ENCODE assay signal across 9 cellular contexts in the genomic region with DNA sequence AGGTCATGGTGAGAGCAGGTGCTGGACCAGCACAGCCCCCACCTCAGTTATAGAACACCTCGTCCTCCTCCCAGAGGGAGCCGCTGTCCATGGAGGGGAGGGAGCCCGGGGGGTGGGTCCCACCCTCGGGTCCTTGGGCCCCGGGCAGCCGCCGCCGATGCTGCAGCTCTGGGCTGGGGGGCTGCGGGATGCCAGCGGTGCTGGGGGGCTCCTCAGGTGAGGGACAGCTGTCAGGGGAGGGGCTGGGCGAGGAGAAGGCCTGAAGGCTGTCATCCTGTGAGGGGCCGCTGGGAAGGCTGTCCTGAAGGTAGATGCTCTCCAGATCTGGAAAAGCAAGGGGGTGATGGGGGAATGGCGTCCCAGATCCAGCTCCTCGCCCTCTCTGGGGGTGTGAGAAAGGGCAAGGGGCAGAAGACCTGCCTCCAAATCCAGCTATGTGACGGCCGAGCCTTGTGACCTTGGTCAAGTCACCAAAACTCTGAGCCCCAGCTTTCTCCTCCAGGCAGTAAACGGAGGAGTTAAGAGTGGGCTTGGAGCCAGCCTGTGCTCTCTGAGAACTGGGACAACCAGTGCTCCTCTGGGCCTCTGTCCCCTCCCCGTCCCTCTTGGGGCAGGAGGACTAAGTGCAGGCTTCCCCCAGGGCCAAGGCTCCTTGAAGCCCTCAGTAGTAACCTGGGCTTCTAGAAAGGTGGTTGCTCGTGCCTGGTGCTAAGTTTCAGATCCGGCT. TPM values are rescaled to one million over a fixed set of nuclear protein-coding genes. Genes with fewer than 3 reads are reported as not detected.
"Had no signal": no experiment of that assay in that cellular context is flagged by ENCODE, and none has a peak within 500 bp of the region (broad histone marks: within the 10 kb centered on the region; RNA-seq: fewer than 3 reads in every experiment).

No MANE protein-coding gene starts in this region.

RNA-seq across cellular contexts. Expression of a gene that starts 14.9 kb away (rescaled TPM):
- total RNA-seq: MCF 10A, OCI-LY7, RPMI7951, SJCRH30 had no signal

RNA-seq across cellular contexts. Expression of a gene that starts 15.0 kb away (rescaled TPM):
- total RNA-seq: LHCN-M2, MCF 10A, OCI-LY7, PC-3, RPMI7951, SJCRH30, T-cell had no signal

RNA-seq across cellular contexts. Expression of a gene that starts 36.7 kb away (rescaled TPM):
- total RNA-seq: LHCN-M2, MCF 10A, NCI-H460, OCI-LY7, PC-3, SK-MEL-5, T-cell had no signal

RNA-seq across cellular contexts. Expression of a gene that starts 40.7 kb away (rescaled TPM):
- total RNA-seq: MCF 10A, NCI-H460, OCI-LY7, PC-3 had no signal

RNA-seq across cellular contexts. Expression of a gene that starts 54.5 kb away (rescaled TPM):
- total RNA-seq: LHCN-M2, MCF 10A, NCI-H460, OCI-LY7, PC-3, RPMI7951, SJCRH30, SK-MEL-5, T-cell had no signal
